ENCODE assay signal across 35 cellular contexts in genomic region chr5:148599187-148599586, GRCh38. TPM values are rescaled to one million over a fixed set of nuclear protein-coding genes. Genes with fewer than 3 reads are reported as not detected.
"Had no signal": no experiment of that assay in that cellular context is flagged by ENCODE, and none has a peak within 500 bp of the region (broad histone marks: within the 10 kb centered on the region; RNA-seq: fewer than 3 reads in every experiment).

No MANE protein-coding gene starts in this region.

- H3K27ac ChIP-seq: neutrophil, parathyroid adenoma, psoas muscle, skin epidermis, spleen, thoracic aorta, thyroid gland, tibial nerve, upper lobe of left lung, vagina had no signal

- FAIRE-seq: urothelium cell line had no signal

- H3K27me3 Mint-ChIP-seq: progenitor cell of endocrine pancreas; stimulated activated naive CD8-positive, alpha-beta T cell treated with anti-CD3 and anti-CD28 coated beads, Interleukin-15, amount 100 ng/mL, for 72 hours had no signal

- H3K9me3 ChIP-seq: neutrophil, psoas muscle, thyroid gland, vagina had no signal

- H3K4me2 ChIP-seq: smooth muscle cell had no signal

- H3K27ac Mint-ChIP-seq: naive thymus-derived CD8-positive, alpha-beta T cell; natural killer cell treated with Interleukin-12 subunit alpha and Interleukin-12 subunit beta and Interleukin-15 and Interleukin-18, amount 100 ng/mL, for 72 hours; nephron progenitor cell; progenitor cell of endocrine pancreas; stimulated activated memory B cell treated with anti-CD40 and anti-IgM and Interleukin-4, amounts not matched to agents 10 μg/mL and 1 μg/mL and 100 μg/mL, for 72 hours; stimulated activated naive CD8-positive, alpha-beta T cell treated with anti-CD3 and anti-CD28 coated beads, Interleukin-15, amount 100 ng/mL, for 72 hours had no signal

- DNase-seq: naive thymus-derived CD8-positive, alpha-beta T cell; nephron progenitor cell; nucleus accumbens; posterior cingulate gyrus; psoas muscle; right cardiac atrium; spleen; stimulated activated CD4-positive, alpha-beta T cell treated with anti-CD3 and anti-CD28 coated beads, Interleukin-12 subunit alpha, Interleukin-12 subunit beta, amount 100 ng/mL, for 4 hours; stimulated activated CD4-positive, alpha-beta T cell treated with anti-CD3 and anti-CD28 coated beads, Interleukin-1b, Interleukin-23, amount 100 ng/mL, for 48 hours; stimulated activated CD4-positive, alpha-beta T cell treated with anti-CD3 and anti-CD28 coated beads, Interleukin-4, amount 100 ng/mL, for 1 hour; stimulated activated CD4-positive, alpha-beta T cell treated with anti-CD3 and anti-CD28 coated beads, Interleukin-4, amount 100 ng/mL, for 4 hours; stimulated activated CD8-positive, alpha-beta memory T cell treated with anti-CD3 and anti-CD28 coated beads, Interleukin-4, amount 100 ng/mL, for 48 hours; stimulated activated naive CD4-positive, alpha-beta T cell; stimulated activated naive CD8-positive, alpha-beta T cell treated with anti-CD3 and anti-CD28 coated beads, Interleukin-15, amount 100 ng/mL, for 72 hours; stimulated activated naive CD8-positive, alpha-beta T cell treated with anti-CD3 and anti-CD28 coated beads, Interleukin-15, Interleukin-2, amounts not matched to agents 100 U/mL and 50 U/mL, for 24 hours; thyroid gland; trophoblast cell; upper lobe of left lung had no signal

- ATAC-seq: naive thymus-derived CD8-positive, alpha-beta T cell; natural killer cell treated with Interleukin-12 subunit alpha and Interleukin-12 subunit beta and Interleukin-15 and Interleukin-18, amount 100 ng/mL, for 72 hours; psoas muscle; right cardiac atrium; sciatic nerve; stimulated activated memory B cell treated with anti-CD40 and anti-IgM and Interleukin-4, amounts not matched to agents 10 μg/mL and 1 μg/mL and 100 μg/mL, for 72 hours; stimulated activated naive CD8-positive, alpha-beta T cell treated with anti-CD3 and anti-CD28 coated beads, Interleukin-15, amount 100 ng/mL, for 72 hours; stimulated activated naive CD8-positive, alpha-beta T cell treated with anti-CD3 and anti-CD28 coated beads, Interleukin-15, Interleukin-2, amounts not matched to agents 100 U/mL and 50 U/mL, for 24 hours had no signal

- H3K9ac ChIP-seq: parathyroid adenoma had no signal

- H2AFZ ChIP-seq: parathyroid adenoma had no signal

- H3K27me3 ChIP-seq: neutrophil, spleen, thyroid gland, tibial nerve, upper lobe of left lung, vagina had no signal

- H3K79me2 ChIP-seq: parathyroid adenoma had no signal

- H3K4me1 Mint-ChIP-seq: naive thymus-derived CD8-positive, alpha-beta T cell; nephron progenitor cell; neural crest cell; stimulated activated memory B cell treated with anti-CD40 and anti-IgM and Interleukin-4, amounts not matched to agents 10 μg/mL and 1 μg/mL and 100 μg/mL, for 72 hours; stimulated activated naive CD8-positive, alpha-beta T cell treated with anti-CD3 and anti-CD28 coated beads, Interleukin-15, amount 100 ng/mL, for 72 hours had no signal

- H3K4me1 ChIP-seq: parathyroid adenoma, psoas muscle, spleen, thyroid gland, tibial nerve, upper lobe of left lung, vagina had no signal

- H3K36me3 ChIP-seq: neutrophil, spleen, thoracic aorta, thyroid gland, tibial nerve, upper lobe of left lung, vagina had no signal

- H3K4me3 ChIP-seq: psoas muscle, skin epidermis, smooth muscle cell, spleen, thoracic aorta, thyroid gland, tibial nerve, upper lobe of left lung, vagina had no signal

- H3K36me3 Mint-ChIP-seq: stimulated activated memory B cell treated with anti-CD40 and anti-IgM and Interleukin-4, amounts not matched to agents 10 μg/mL and 1 μg/mL and 100 μg/mL, for 72 hours had no signal

- H3K4me3 Mint-ChIP-seq: naive thymus-derived CD8-positive, alpha-beta T cell; natural killer cell treated with Interleukin-12 subunit alpha and Interleukin-12 subunit beta and Interleukin-15 and Interleukin-18, amount 100 ng/mL, for 72 hours; nephron progenitor cell; neural crest cell; stimulated activated memory B cell treated with anti-CD40 and anti-IgM and Interleukin-4, amounts not matched to agents 10 μg/mL and 1 μg/mL and 100 μg/mL, for 72 hours; stimulated activated naive CD8-positive, alpha-beta T cell treated with anti-CD3 and anti-CD28 coated beads, Interleukin-15, amount 100 ng/mL, for 72 hours had no signal

RNA-seq across cellular contexts. Expression of gene HTR4, which starts 55.1 kb away (rescaled TPM):
- total RNA-seq: naive thymus-derived CD8-positive, alpha-beta T cell; natural killer cell treated with Interleukin-12 subunit alpha and Interleukin-12 subunit beta and Interleukin-15 and Interleukin-18, amount 100 ng/mL, for 72 hours; neural crest cell; omental fat pad; osteocyte; progenitor cell of endocrine pancreas; renal cortical epithelial cell; thyroid gland; ureter had no signal
- polyA plus RNA-seq: naive thymus-derived CD8-positive, alpha-beta T cell; smooth muscle cell had no signal
